ENCODE assay signal across 12 cellular contexts in the genomic region with DNA sequence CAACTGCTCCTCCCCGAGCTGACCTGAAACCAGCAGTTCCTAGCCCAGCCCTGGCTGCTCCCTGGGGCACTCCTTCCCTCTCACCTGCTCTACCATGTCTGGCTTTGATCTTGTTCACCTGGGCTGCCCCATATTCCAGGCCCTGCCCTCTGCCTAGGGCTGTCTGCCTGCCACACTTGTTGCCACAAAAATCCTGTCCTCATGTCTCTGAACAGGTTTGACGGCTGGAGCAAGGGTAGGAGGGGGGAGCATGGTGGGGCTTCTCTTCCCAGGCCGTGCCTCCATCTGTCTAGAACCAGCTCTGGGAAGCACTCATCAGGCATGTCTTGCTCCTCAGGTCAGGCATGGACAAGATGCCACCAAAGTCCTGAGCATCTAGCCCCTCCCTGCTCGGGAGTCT. TPM values are rescaled to one million over a fixed set of nuclear protein-coding genes. Genes with fewer than 3 reads are reported as not detected.
DNase-seq lines count a peak whose midpoint lies in the region; ATAC-seq, FAIRE-seq and TF ChIP-seq lines count a peak whose summit lies in the region.
"Had no signal": no experiment of that assay in that cellular context is flagged by ENCODE, and none has a peak within 500 bp of the region (broad histone marks: within the 10 kb centered on the region; RNA-seq: fewer than 3 reads in every experiment).

No MANE protein-coding gene starts in this region.

- H3K4me3 ChIP-seq in ascending aorta (no peak overlapping the region), keratinocyte (ENCODE audit: control insufficient read depth in 2 of 3, extremely low read depth in 1 of 3, insufficient read depth in 2 of 3, low read depth in 1 of 3, low read length in 3 of 3) (no peak overlapping the region), stomach (no peak overlapping the region)

- DNase-seq in HFFc6, result no peak
- no peak for DNase-seq in ascending aorta (ENCODE audit: low spot score in 2 of 2)
- no peak for DNase-seq in keratinocyte (ENCODE audit: low read depth, low spot score)
- no peak for DNase-seq in stomach
- no peak for DNase-seq in H4 (ENCODE audit: low spot score)
- DNase-seq: activated naive CD4-positive, alpha-beta T cell; DND-41; erythroblast; NCI-H2171 had no signal

- H2AFZ ChIP-seq in keratinocyte (ENCODE audit: control insufficient read depth, low read length), result no peak overlapping the region

- H3K27me3 ChIP-seq in ascending aorta (no peaks in the 10 kb centered on the region), keratinocyte (ENCODE audit: control insufficient read depth, extremely low read depth, insufficient read depth, low read length) (no peaks in the 10 kb centered on the region), stomach (no peaks in the 10 kb centered on the region)

- no peak for FAIRE-seq in keratinocyte (lab: Jason Lieb, UNC)

- peaks cover 3% of the 10 kb centered on the region for H3K9me1 ChIP-seq in keratinocyte (ENCODE audit: control insufficient read depth, extremely low read depth, insufficient read depth, low read length)

- H3K4me1 ChIP-seq in ascending aorta, result peaks cover 5 to 7% of the 10 kb centered on the region in 2 donors
- peaks cover 55% of the 10 kb centered on the region for H3K4me1 ChIP-seq in keratinocyte (ENCODE audit: control insufficient read depth, extremely low read depth, insufficient read depth, low read length)
- peaks cover 3 to 42% (median 19%) of the 10 kb centered on the region in 4 donors for H3K4me1 ChIP-seq in stomach

- TF ChIP-seq POLR2A in stomach (IDR thresholded peaks at IDR 0.05), result no peak
- TF ChIP-seq POLR2A in GM18505 (IDR thresholded peaks at IDR 0.05; ENCODE audit: borderline replicate concordance, extremely low read depth, insufficient read depth, insufficient read length), result no peak

- intact Hi-C loops in ascending aorta (cut with DNase I) (no loop called here), stomach (cut with DNase I; ENCODE audit: low total_unique reads) (loop anchor here (5.0 kb wide), 1 partner anchor 72 kb away; no protein-coding TSS in a partner anchor)

- H3K36me3 Mint-ChIP-seq in HFFc6 (ENCODE audit: low read depth), result no peaks in the 10 kb centered on the region; the same call in 1 of the 2 replicates

- no peak for TF ChIP-seq EP300 in stomach (IDR thresholded peaks at IDR 0.05)

- H3K9ac ChIP-seq in keratinocyte (ENCODE audit: control insufficient read depth, extremely low read depth, insufficient read depth, low read length), result no peak overlapping the region

- WGBS in stomach, 5 donors, result 34 to 48% (median 40%) methylated on average over 4 of the region's 4 CpGs

- no peak overlapping the region for H3K4me3 Mint-ChIP-seq in HFFc6

- H3K4me2 ChIP-seq in keratinocyte (ENCODE audit: control insufficient read depth, extremely low read depth, insufficient read depth, low read depth, low read length), result peak overlapping the region; percentile 49

- peaks cover 3% of the 10 kb centered on the region for H3K27me3 Mint-ChIP-seq in HFFc6 (ENCODE audit: insufficient read depth)

- no peaks in the 10 kb centered on the region for H3K79me2 ChIP-seq in keratinocyte (ENCODE audit: control insufficient read depth, insufficient read depth, low read length)

- H3K4me1 Mint-ChIP-seq in HFFc6 (ENCODE audit: low read depth), result peaks cover 62% of the 10 kb centered on the region

- no peaks in the 10 kb centered on the region for H3K9me3 ChIP-seq in ascending aorta
- no peaks in the 10 kb centered on the region for H3K9me3 ChIP-seq in keratinocyte (ENCODE audit: control insufficient read depth, low read depth, low read length)
- no peaks in the 10 kb centered on the region for H3K9me3 ChIP-seq in stomach

- dilution Hi-C loops in keratinocyte (cut with MboI; ENCODE audit: extremely low pct_ligation_motif_present, low sequenced_read_pairs), result no loop called here

- H3K27ac ChIP-seq in ascending aorta (peak overlapping the region; percentile 67 to 72), keratinocyte (ENCODE audit: control insufficient read depth, insufficient read depth, low read length) (peak overlapping the region; percentile 40), stomach (peak overlapping the region in 3 of 5 donors; percentile 7 to 81 (median 66))

- no peaks in the 10 kb centered on the region for H4K20me1 ChIP-seq in keratinocyte (ENCODE audit: control insufficient read depth, extremely low read depth, insufficient read depth, low read length)

- H3K27ac Mint-ChIP-seq in HFFc6, result peak overlapping the region; percentile 82

- TF ChIP-seq CTCF in HFFc6 (IDR thresholded peaks at IDR 0.05) (no peak), ascending aorta (IDR thresholded peaks at IDR 0.05) (no peak), keratinocyte (optimal IDR thresholded peaks at IDR 0.05 in 1 of 3, IDR thresholded peaks at IDR 0.05 in 1 of 3, conservative IDR thresholded peaks at IDR 0.05 in 1 of 3; ENCODE audit: extremely low read depth in 1 of 3, insufficient read depth in 2 of 3, low read length in 3 of 3) (no peak), stomach (IDR thresholded peaks at IDR 0.05) (no peak)

- no peak for ATAC-seq in HG03097 (IDR thresholded peaks at IDR 0.05; ENCODE audit: low FRiP score, unreplicated experiment)
- no peak for ATAC-seq in HG03025 (IDR thresholded peaks at IDR 0.05; ENCODE audit: low FRiP score, unreplicated experiment)
- ATAC-seq in GM18505 (IDR thresholded peaks at IDR 0.05; ENCODE audit: unreplicated experiment), result no peak

- no peaks in the 10 kb centered on the region for H3K9me3 Mint-ChIP-seq in HFFc6

- H3K36me3 ChIP-seq in ascending aorta (no peaks in the 10 kb centered on the region), keratinocyte (ENCODE audit: control insufficient read depth in 2 of 2, extremely low read depth in 1 of 2, insufficient read depth in 2 of 2, low read length in 2 of 2) (no peaks in the 10 kb centered on the region), stomach (no peaks in the 10 kb centered on the region)

RNA-seq across cellular contexts. Expression of a gene that starts 44.3 kb away (rescaled TPM):
- total RNA-seq in HFFc6 (2021; fragmentation: NEBNext Ultra II Directional; extraction: Animal tissue kit (Norgen Biotek cat#: 25700)), result 1 to 10 TPM; 1.9 to 3.8 (median 3.5) TPM
- total RNA-seq in ascending aorta, result 4.8 TPM
- 0.37 to 0.51 TPM (median 0.49 TPM) in 3 replicates for polyA plus RNA-seq in keratinocyte
- polyA plus RNA-seq in keratinocyte (2011; ENCODE audit: low read depth), result 1.9 TPM
- 0.21 and 0.25 TPM in 2 replicates for polyA plus RNA-seq in keratinocyte (2011; cell fraction: cytosol; rRNA removed)
- polyA plus RNA-seq in keratinocyte (2011; cell fraction: nucleus; rRNA removed), result 2.2 and 2.3 TPM in 2 replicates
- 0.55 and 2.2 TPM in 2 replicates for polyA plus RNA-seq in keratinocyte (2012; ENCODE audit: low replicate concordance)
- polyA minus RNA-seq in keratinocyte, result 0.30 to 2.1 TPM (median 0.46 TPM) in 3 replicates
- 0.58 TPM for polyA minus RNA-seq in keratinocyte (2011; cell fraction: cytosol; rRNA and poly(A)+ RNA removed)
- 1.3 and 6.4 TPM in 2 replicates for polyA minus RNA-seq in keratinocyte (2011; cell fraction: nucleus; rRNA and poly(A)+ RNA removed)
- total RNA-seq in stomach, result 10 to 100 TPM in 1 of 5 donors, 1 to 10 TPM in 3, not detected in 1; 2.3 to 19.5 (median 6.0) TPM
- 1 to 10 TPM; 1.7 to 2.9 (median 2.4) TPM for polyA plus RNA-seq in stomach
- 0.37 and 0.97 TPM in 2 replicates for total RNA-seq in H4 (2014; rRNA removed; shearing (Covaris generic))
